In genomic region chr7:2717293-2717904, GRCh38 we compare ENCODE assay signal across 1 cellular context.
TF ChIP-seq lines count a peak whose summit lies in the region.

No MANE protein-coding gene starts in this region.

TF ChIP-seq in IMR-90, 13 proteins besides CTCF, POLR2A, EP300 and RAD21 (continued from another document):
- TF ChIP-seq, protein P1, sequence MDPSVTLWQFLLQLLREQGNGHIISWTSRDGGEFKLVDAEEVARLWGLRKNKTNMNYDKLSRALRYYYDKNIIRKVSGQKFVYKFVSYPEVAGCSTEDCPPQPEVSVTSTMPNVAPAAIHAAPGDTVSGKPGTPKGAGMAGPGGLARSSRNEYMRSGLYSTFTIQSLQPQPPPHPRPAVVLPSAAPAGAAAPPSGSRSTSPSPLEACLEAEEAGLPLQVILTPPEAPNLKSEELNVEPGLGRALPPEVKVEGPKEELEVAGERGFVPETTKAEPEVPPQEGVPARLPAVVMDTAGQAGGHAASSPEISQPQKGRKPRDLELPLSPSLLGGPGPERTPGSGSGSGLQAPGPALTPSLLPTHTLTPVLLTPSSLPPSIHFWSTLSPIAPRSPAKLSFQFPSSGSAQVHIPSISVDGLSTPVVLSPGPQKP (IDR thresholded peaks at IDR 0.05; ENCODE audit: borderline replicate concordance, low read depth, low read length): no peak
- TF ChIP-seq CHD1 (IDR thresholded peaks at IDR 0.05; ENCODE audit: low read depth, low read length) (no peak), RFX5 (IDR thresholded peaks at IDR 0.05; ENCODE audit: low read depth, low read length) (no peak), CEBPB (IDR thresholded peaks at IDR 0.05; ENCODE audit: low read depth, low read length) (no peak), FOS (IDR thresholded peaks at IDR 0.05; ENCODE audit: low read depth, low read length) (no peak), SMC3 (IDR thresholded peaks at IDR 0.05; ENCODE audit: low read depth, low read length) (no peak), MAFK (IDR thresholded peaks at IDR 0.05; ENCODE audit: low read depth, low read length) (no peak), MXI1 (IDR thresholded peaks at IDR 0.05; ENCODE audit: borderline replicate concordance, low read depth, low read length) (no peak)
